Comparison of ENCODE assay signal across 8 cellular contexts in genomic region chr17:82338858-82339633, GRCh38. TPM values are rescaled to one million over a fixed set of nuclear protein-coding genes. Genes with fewer than 3 reads are reported as not detected.
A peak's percentile ranks its signal among the peaks of the same experiment; 100 is the strongest.
DNase-seq lines count a peak whose midpoint lies in the region; ATAC-seq and TF ChIP-seq lines count a peak whose summit lies in the region.
"Had no signal": no experiment of that assay in that cellular context is flagged by ENCODE, and none has a peak within 500 bp of the region (broad histone marks: within the 10 kb centered on the region; RNA-seq: fewer than 3 reads in every experiment).

No MANE protein-coding gene starts in this region.

- WGBS in stomach, 5 donors = 23 to 30% (median 27%) methylated on average over 28 to 29 of the region's 29 CpGs

- CTCF ChIA-PET in HEK293T (lab: Yijun Ruan, JAX) = interaction anchor here (0.6 to 1.0 kb wide), 2 partner anchors 12 to 13 kb away, joined by 3 to 4 read pairs; no protein-coding TSS in a partner anchor

- no peak for TF ChIP-seq POLR2A in stomach (IDR thresholded peaks at IDR 0.05)

- no peaks in the 10 kb centered on the region for H3K36me3 ChIP-seq in stomach

- peaks cover 25 to 50% (median 40%) of the 10 kb centered on the region in 4 donors for H3K4me1 ChIP-seq in stomach

- ATAC-seq in left cardiac atrium (peak; percentile 79 to 85), GM21381 (IDR thresholded peaks at IDR 0.05; ENCODE audit: unreplicated experiment) (no peak)

- DNase-seq in HEK293T (ENCODE audit: extremely low spot score) = no peak
- peak; percentile 62 for DNase-seq in T1000 (lab: John Stamatoyannopoulos, UW)
- peak; percentile 40 for DNase-seq in left cardiac atrium
- peak; percentile 55 for DNase-seq in stomach
- no peak for DNase-seq in activated effector memory CD4-positive, alpha-beta T cell treated with Interleukin-2 at 50 U/mL for 16 hours
- DNase-seq in activated naive CD4-positive, alpha-beta T cell treated with Interleukin-2 at 50 U/mL for 16 hours = no peak
- DNase-seq: NCI-H1694 treated with DMSO at 0.1 percent for 48 hours had no signal

- no peak for TF ChIP-seq EP300 in stomach (IDR thresholded peaks at IDR 0.05)

- peak overlapping the region; percentile 52 to 86 (median 76) for H3K27ac ChIP-seq in stomach

- no peak for TF ChIP-seq CTCF in stomach (IDR thresholded peaks at IDR 0.05)

- POLR2A ChIA-PET in HEK293T (lab: Yijun Ruan, JAX) = interaction anchor here (0.9 to 1.5 kb wide), 4 partner anchors 11 to 107 kb away, joined by 3 to 5 read pairs (median 4); no protein-coding TSS in a partner anchor

- H3K4me3 ChIP-seq in stomach = peak overlapping the region; percentile 30 to 42 (median 33)

- H3K9me3 ChIP-seq in stomach = no peaks in the 10 kb centered on the region

- intact Hi-C loops in left cardiac atrium (cut with DNase I) = no loop called here
- intact Hi-C loops in stomach (cut with DNase I; ENCODE audit: low total_unique reads) = no loop called here

- no peaks in the 10 kb centered on the region for H3K27me3 ChIP-seq in stomach

TF ChIP-seq in HEK293T, 16 proteins besides CTCF, POLR2A, EP300 and RAD21:
- no peak for TF ChIP-seq CTBP1 (IDR thresholded peaks at IDR 0.05; ENCODE audit: borderline replicate concordance)
- peak; percentile 54 for TF ChIP-seq L3MBTL2 (conservative IDR thresholded peaks at IDR 0.05)
- TF ChIP-seq FOXK2 (IDR thresholded peaks at IDR 0.05) = no peak
- TF ChIP-seq NFRKB (IDR thresholded peaks at IDR 0.05) = no peak

RNA-seq across cellular contexts. Expression of gene SECTM1, which starts 5.5 kb away (rescaled TPM):
- total RNA-seq in left cardiac atrium (10 to 100 TPM in 1 of 2 donors, 1 to 10 TPM in 1; 6.6 to 12.6 TPM), stomach (10 to 100 TPM in 2 of 5 donors, 1 to 10 TPM in 3; 1.8 to 48.8 (median 6.7) TPM)
- 10 to 100 TPM in 2 of 3 donors, 1 to 10 TPM in 1; 9.3 to 23.1 (median 10.2) TPM for polyA plus RNA-seq in stomach

RNA-seq across cellular contexts. Expression of gene TEX19, which starts 20.0 kb away (rescaled TPM):
- not detected for total RNA-seq in left cardiac atrium
- total RNA-seq in stomach = not detected
- polyA plus RNA-seq in stomach = not detected

RNA-seq across cellular contexts. Expression of gene CD7, which starts 21.6 kb away (rescaled TPM):
- total RNA-seq in left cardiac atrium (1 to 10 TPM in 1 of 2 donors, under 1 TPM in 1; 0.60 to 1.8 TPM), stomach (1 to 10 TPM in 2 of 5 donors, not detected in 3; 2.0 to 4.3 TPM)
- polyA plus RNA-seq in stomach = 1 to 10 TPM; 2.1 to 8.6 (median 3.7) TPM

RNA-seq across cellular contexts. Expression of gene UTS2R, which starts 32.5 kb away (rescaled TPM):
- total RNA-seq in left cardiac atrium (1 to 10 TPM in 1 of 2 donors, under 1 TPM in 1; 0.32 to 1.4 TPM), stomach (not detected)
- polyA plus RNA-seq in stomach = not detected

Comparison
In these comparisons a context has a peak if more than half of its experiments do, and no peak if none do; other contexts are left out.
1. DNase-seq: peak in T1000 (single experiment), left cardiac atrium (single experiment) and stomach (single experiment); none in HEK293T (single experiment), activated effector memory CD4-positive, alpha-beta T cell treated with Interleukin-2 at 50 U/mL for 16 hours (single experiment) and activated naive CD4-positive, alpha-beta T cell treated with Interleukin-2 at 50 U/mL for 16 hours (single experiment).